Comparison of ENCODE assay signal across 18 cellular contexts in genomic region chr1:9374748-9375345, GRCh38.
DNase-seq lines count a peak whose midpoint lies in the region; ATAC-seq, FAIRE-seq and TF ChIP-seq lines count a peak whose summit lies in the region.
"Had no signal": no experiment of that assay in that cellular context is flagged by ENCODE, and none has a peak within 500 bp of the region (broad histone marks: within the 10 kb centered on the region; RNA-seq: fewer than 3 reads in every experiment).

No MANE protein-coding gene starts in this region.

- H3T11ph ChIP-seq in H9 (ENCODE audit: low read length), result no peak overlapping the region

- no peak for TF ChIP-seq POLR2A in stomach (IDR thresholded peaks at IDR 0.05)

- H2AFZ ChIP-seq in H9 (ENCODE audit: low read length), result no peak overlapping the region
- no peak overlapping the region for H2AFZ ChIP-seq in astrocyte (ENCODE audit: low read depth, low read length)
- H2AFZ ChIP-seq in mesenchymal stem cell (ENCODE audit: low read depth, low read length), result no peak overlapping the region

- no peak overlapping the region for H3K9ac ChIP-seq in H9 (ENCODE audit: extremely low read depth, insufficient read length, low read length)
- H3K9ac ChIP-seq in astrocyte (ENCODE audit: low read length), result no peak overlapping the region
- no peak overlapping the region for H3K9ac ChIP-seq in mesenchymal stem cell (ENCODE audit: low read length)

- H3K4me2 ChIP-seq in H9 (ENCODE audit: insufficient read depth, insufficient read length, low read length) (no peak overlapping the region), astrocyte (ENCODE audit: low read length) (no peak overlapping the region), mesenchymal stem cell (ENCODE audit: low read length, poor library complexity, severe bottlenecking) (no peak overlapping the region)

- no peak overlapping the region for H3K4me3 ChIP-seq in astrocyte (ENCODE audit: insufficient read depth, low read depth, low read length)
- H3K4me3 ChIP-seq in mesenchymal stem cell (ENCODE audit: insufficient read depth in 1 of 2, low read depth in 1 of 2, low read length in 2 of 2), result no peak overlapping the region
- no peak overlapping the region for H3K4me3 ChIP-seq in stomach
- H3K4me3 ChIP-seq in H7 (ENCODE audit: insufficient read depth, low read depth, low read length), result no peak overlapping the region
- H3K4me3 ChIP-seq: K562 had no signal

- H2AK5ac ChIP-seq in H9 (ENCODE audit: insufficient read length, low read length) (no peak overlapping the region), mesenchymal stem cell (ENCODE audit: low read length, severe bottlenecking) (peak overlapping the region; percentile 70)

- DNase-seq in H9, result no peak
- no peak for DNase-seq in astrocyte (ENCODE audit: low read depth)
- DNase-seq in mesenchymal stem cell, result no peak
- no peak for DNase-seq in stomach
- no peak for DNase-seq in KG1 (lab: John Stamatoyannopoulos, UW)
- no peak for DNase-seq in H7
- DNase-seq: activated CD4-positive, alpha-beta T cell treated with anti-CD3 and anti-CD28 coated beads for 48 hours; activated CD8-positive, alpha-beta memory T cell treated with anti-CD3 and anti-CD28 coated beads, Interleukin-2, amount 50 U/mL, for 48 hours; activated gamma-delta T cell treated with Interleukin-2 at 50 U/mL for 16 hours; NCI-H2081 treated with DMSO at 0.1 percent for 48 hours; NCI-H69; stimulated activated naive CD8-positive, alpha-beta T cell treated with anti-CD3 and anti-CD28 coated beads, Interleukin-15, Interleukin-2, amounts not matched to agents 100 U/mL and 50 U/mL, for 24 hours had no signal

- ATAC-seq in HG02885 (IDR thresholded peaks at IDR 0.05; ENCODE audit: poor library complexity, unreplicated experiment) (no peak), GM18517 (IDR thresholded peaks at IDR 0.05; ENCODE audit: unreplicated experiment) (no peak)
- ATAC-seq: K562; natural killer cell treated with Interleukin-12 subunit alpha and Interleukin-12 subunit beta and Interleukin-15 and Interleukin-18, amount 100 ng/mL, for 72 hours; stimulated activated naive CD8-positive, alpha-beta T cell treated with anti-CD3 and anti-CD28 coated beads, Interleukin-15, Interleukin-2, amounts not matched to agents 100 U/mL and 50 U/mL, for 24 hours had no signal

- H3K4ac ChIP-seq in H9 (ENCODE audit: low read depth, low read length) (no peak overlapping the region), mesenchymal stem cell (ENCODE audit: low read depth in 1 of 2, low read length in 2 of 2) (peak overlapping the region in 1 of 2 experiments; percentile 0)

- no peaks in the 10 kb centered on the region for H3K79me1 ChIP-seq in H9 (ENCODE audit: insufficient read depth, low read depth, low read length, poor library complexity, severe bottlenecking)
- peaks cover 12% of the 10 kb centered on the region for H3K79me1 ChIP-seq in mesenchymal stem cell (replicated peaks; ENCODE audit: low read length, poor library complexity, severe bottlenecking)

- H3K23me2 ChIP-seq in H9 (ENCODE audit: insufficient read length, low read depth, low read length, poor library complexity, severe bottlenecking), result no peaks in the 10 kb centered on the region

- H3K27me3 ChIP-seq in H9 (ENCODE audit: insufficient read depth, low read length), result no peaks in the 10 kb centered on the region
- no peaks in the 10 kb centered on the region for H3K27me3 ChIP-seq in astrocyte (ENCODE audit: insufficient read depth, low read length)
- H3K27me3 ChIP-seq in mesenchymal stem cell (ENCODE audit: control insufficient read depth in 1 of 2, insufficient read depth in 1 of 2, low read length in 2 of 2), result no peaks in the 10 kb centered on the region
- H3K27me3 ChIP-seq in stomach, result no peaks in the 10 kb centered on the region
- H3K27me3 ChIP-seq in H7 (ENCODE audit: control insufficient read depth, insufficient read depth, low read length), result no peaks in the 10 kb centered on the region

- H3K23ac ChIP-seq in H9 (ENCODE audit: insufficient read length, low read depth, low read length) (no peak overlapping the region), mesenchymal stem cell (ENCODE audit: low read length in 2 of 2) (no peak overlapping the region)

- H2BK5ac ChIP-seq in H9 (ENCODE audit: insufficient read length, low read length) (no peak overlapping the region), mesenchymal stem cell (ENCODE audit: low read depth, low read length, poor library complexity, severe bottlenecking) (no peak overlapping the region)

- no peaks in the 10 kb centered on the region for H4K20me1 ChIP-seq in H9 (ENCODE audit: control insufficient read depth, insufficient read depth, insufficient read length)
- peaks cover 6% of the 10 kb centered on the region for H4K20me1 ChIP-seq in astrocyte (ENCODE audit: insufficient read depth, low read length)

- no peaks in the 10 kb centered on the region for H3K79me2 ChIP-seq in H9 (ENCODE audit: insufficient read depth, low read length)
- no peaks in the 10 kb centered on the region for H3K79me2 ChIP-seq in astrocyte (ENCODE audit: insufficient read depth, low read length)

- H3K4me1 ChIP-seq in H9 (ENCODE audit: insufficient read depth, low read length), result no peaks in the 10 kb centered on the region; the same call in 1 of the 2 replicates
- peaks cover 27% of the 10 kb centered on the region for H3K4me1 ChIP-seq in astrocyte (ENCODE audit: insufficient read depth, low read length)
- peaks cover 46% of the 10 kb centered on the region for H3K4me1 ChIP-seq in mesenchymal stem cell (ENCODE audit: control insufficient read depth, insufficient read depth, low read depth, low read length)
- peaks cover 52 to 89% (median 66%) of the 10 kb centered on the region in 4 donors for H3K4me1 ChIP-seq in stomach

- H3K18ac ChIP-seq in H9 (ENCODE audit: insufficient read length, low read depth, low read length), result no peak overlapping the region
- H3K18ac ChIP-seq in mesenchymal stem cell (ENCODE audit: low read depth in 1 of 2, low read length in 2 of 2), result peak overlapping the region in 1 of 2 experiments; percentile 35

- WGBS in H9 (ENCODE audit: extremely low coverage, insufficient read length, low lambda C conversion rate), result no CpG with 5 or more reads among the region's 7 CpGs
- WGBS in mesenchymal stem cell, result 71% methylated on average over 7 of the region's 7 CpGs
- WGBS in stomach, 5 donors, result 80 to 88% (median 87%) methylated on average over 7 of the region's 7 CpGs

- H3K27me3 Mint-ChIP-seq in H9 (ENCODE audit: low read depth), result no peaks in the 10 kb centered on the region; the same call in 1 of the 2 replicates
- H3K27me3 Mint-ChIP-seq in astrocyte (ENCODE audit: low read depth, unreplicated experiment), result no peaks in the 10 kb centered on the region

- FAIRE-seq in astrocyte (lab: Jason Lieb, UNC), result no peak
- FAIRE-seq: H1, K562, RCC 7860 had no signal

- H2BK15ac ChIP-seq in H9 (ENCODE audit: low read depth, low read length) (no peak overlapping the region), mesenchymal stem cell (ENCODE audit: low read depth, poor library complexity, severe bottlenecking) (peak overlapping the region; percentile 44)

- H3K27ac ChIP-seq in H9 (ENCODE audit: insufficient read length, low read depth, low read length), result no peak overlapping the region
- no peak overlapping the region for H3K27ac ChIP-seq in astrocyte (ENCODE audit: low read depth, low read length)
- no peak overlapping the region for H3K27ac ChIP-seq in mesenchymal stem cell (ENCODE audit: low read length, poor library complexity, severe bottlenecking)
- H3K27ac ChIP-seq in stomach, result peak overlapping the region in 4 of 5 donors; percentile 84 to 89 (median 86)

- no peak overlapping the region for H3K4me3 Mint-ChIP-seq in H9
- H3K4me3 Mint-ChIP-seq in astrocyte (ENCODE audit: unreplicated experiment), result no peak overlapping the region
- H3K4me3 Mint-ChIP-seq: natural killer cell treated with Interleukin-12 subunit alpha and Interleukin-12 subunit beta and Interleukin-15 and Interleukin-18, amount 100 ng/mL, for 72 hours had no signal

- peak overlapping the region in 2 of 3 experiments; percentile 1 to 17; a peak in 2 of 7 replicates for H3K27ac Mint-ChIP-seq in H9
- peak overlapping the region; percentile 27 for H3K27ac Mint-ChIP-seq in astrocyte (ENCODE audit: unreplicated experiment)
- H3K27ac Mint-ChIP-seq: natural killer cell treated with Interleukin-12 subunit alpha and Interleukin-12 subunit beta and Interleukin-15 and Interleukin-18, amount 100 ng/mL, for 72 hours had no signal

- no peak for TF ChIP-seq CTCF in H9 (conservative IDR thresholded peaks at IDR 0.05)
- no peak for TF ChIP-seq CTCF in astrocyte (IDR thresholded peaks at IDR 0.05; ENCODE audit: insufficient read depth, low read depth, low read length)
- TF ChIP-seq CTCF in stomach (IDR thresholded peaks at IDR 0.05), result no peak

- H3K36me3 ChIP-seq in astrocyte (ENCODE audit: insufficient read depth, low read length) (no peaks in the 10 kb centered on the region), mesenchymal stem cell (ENCODE audit: control insufficient read depth in 1 of 2, insufficient read depth in 2 of 2, low read depth in 1 of 2, low read length in 2 of 2) (peaks cover 18 to 36% of the 10 kb centered on the region in 2 experiments), stomach (peaks cover 0 to 6% (median 0%) of the 10 kb centered on the region in 4 donors), H7 (replicated peaks; ENCODE audit: control insufficient read depth, insufficient read depth, low read length) (no peaks in the 10 kb centered on the region)

- H3K9me3 Mint-ChIP-seq in H9, result no peaks in the 10 kb centered on the region; a peak in 1 of 5 replicates
- no peaks in the 10 kb centered on the region for H3K9me3 Mint-ChIP-seq in astrocyte (ENCODE audit: unreplicated experiment)
- H3K9me3 Mint-ChIP-seq: natural killer cell treated with Interleukin-12 subunit alpha and Interleukin-12 subunit beta and Interleukin-15 and Interleukin-18, amount 100 ng/mL, for 72 hours had no signal

- TF ChIP-seq EP300 in stomach (IDR thresholded peaks at IDR 0.05), result no peak

- no peak overlapping the region for H4K8ac ChIP-seq in H9 (replicated peaks; ENCODE audit: insufficient read length, low read depth, low read length)
- peak overlapping the region; percentile 38 for H4K8ac ChIP-seq in mesenchymal stem cell (ENCODE audit: low read length)

- H3K4me1 Mint-ChIP-seq in H9 (peaks cover 3 to 17% of the 10 kb centered on the region in 2 experiments), astrocyte (ENCODE audit: low read depth, unreplicated experiment) (peaks cover 38% of the 10 kb centered on the region)

- no peaks in the 10 kb centered on the region for H3K9me3 ChIP-seq in H9 (ENCODE audit: control insufficient read depth, low read depth, low read length)
- no peaks in the 10 kb centered on the region for H3K9me3 ChIP-seq in astrocyte (ENCODE audit: insufficient read depth, low read depth, low read length)
- H3K9me3 ChIP-seq in mesenchymal stem cell (ENCODE audit: control insufficient read depth, low read length), result no peaks in the 10 kb centered on the region
- H3K9me3 ChIP-seq in stomach, result no peaks in the 10 kb centered on the region

- H4K91ac ChIP-seq in H9 (ENCODE audit: insufficient read length, low read depth, low read length), result no peak overlapping the region
- peak overlapping the region; percentile 70 for H4K91ac ChIP-seq in mesenchymal stem cell (ENCODE audit: low read length)

- no peak overlapping the region for H2BK20ac ChIP-seq in H9 (ENCODE audit: low read depth, low read length, poor library complexity, severe bottlenecking)

- H3K36me3 Mint-ChIP-seq in H9 (ENCODE audit: insufficient read depth in 1 of 3, low read depth in 3 of 3) (no peaks in the 10 kb centered on the region), astrocyte (ENCODE audit: low read depth, unreplicated experiment) (peaks cover 14% of the 10 kb centered on the region)
- H3K36me3 Mint-ChIP-seq: natural killer cell treated with Interleukin-12 subunit alpha and Interleukin-12 subunit beta and Interleukin-15 and Interleukin-18, amount 100 ng/mL, for 72 hours had no signal

- no peak overlapping the region for H4K5ac ChIP-seq in H9 (ENCODE audit: insufficient read length, low read depth, low read length)

- intact Hi-C loops in stomach (cut with DNase I; ENCODE audit: low total_unique reads), result no loop called here

- H3K56ac ChIP-seq in H9 (ENCODE audit: insufficient read length, low read depth, low read length), result no peak overlapping the region

- H2BK120ac ChIP-seq in H9 (ENCODE audit: low read depth, low read length, poor library complexity, severe bottlenecking), result no peak overlapping the region
- H2BK120ac ChIP-seq in mesenchymal stem cell (ENCODE audit: low read depth, low read length), result no peak overlapping the region

- H2BK12ac ChIP-seq in H9 (ENCODE audit: insufficient read length, low read depth, low read length) (no peak overlapping the region), mesenchymal stem cell (ENCODE audit: low read length in 2 of 2) (peak overlapping the region; percentile 88 to 91)

- no peak overlapping the region for H3K14ac ChIP-seq in H9 (ENCODE audit: insufficient read depth, low read length)
- no peak overlapping the region for H3K14ac ChIP-seq in mesenchymal stem cell (ENCODE audit: low read length in 2 of 2)

Comparison
In these comparisons a context has a peak if more than half of its experiments do, and no peak if none do; other contexts are left out.
1. H3K27ac ChIP-seq: peak in stomach (4 of 5); none in H9 (single experiment), astrocyte (single experiment) and mesenchymal stem cell (single experiment).